21 cellular contexts compared by ENCODE assay signal in the genomic region with DNA sequence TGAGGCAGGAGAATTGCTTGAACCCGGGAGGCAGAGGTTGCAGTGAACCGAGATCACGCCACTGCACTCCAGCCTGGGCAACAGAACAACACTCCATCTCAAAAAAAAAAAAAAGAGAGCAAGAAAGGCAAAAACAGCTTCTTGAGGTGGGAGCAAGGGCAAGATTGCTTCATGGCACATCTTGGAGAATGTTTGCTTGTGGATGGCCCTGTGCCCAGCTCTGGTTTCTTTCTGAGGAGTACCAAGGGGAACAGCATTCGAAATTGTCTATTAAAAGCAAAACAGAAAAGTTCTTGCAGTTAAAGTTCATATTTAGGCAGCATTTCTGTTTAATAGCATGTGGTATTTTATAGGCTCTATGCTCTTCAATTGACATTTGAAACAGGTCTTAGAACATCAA.
"Had no signal": no experiment of that assay in that cellular context is flagged by ENCODE, and none has a peak within 500 bp of the region (broad histone marks: within the 10 kb centered on the region; RNA-seq: fewer than 3 reads in every experiment).

No MANE protein-coding gene starts in this region.

- H3K4me1 ChIP-seq: gastrocnemius medialis, suprapubic skin had no signal

- H3K9me3 ChIP-seq: gastrocnemius medialis, ovary, psoas muscle, right lobe of liver, stomach, suprapubic skin, tibial nerve had no signal

- H3K4me3 ChIP-seq: gastrocnemius medialis, lung, neural progenitor cell, ovary, psoas muscle, right lobe of liver, skin epidermis, stomach, suprapubic skin, tibial nerve had no signal

- H3K27ac ChIP-seq: gastrocnemius medialis, neural progenitor cell, ovary, psoas muscle, right lobe of liver, skin epidermis, suprapubic skin, tibial nerve had no signal

- H3K27me3 Mint-ChIP-seq: central memory CD8-positive, alpha-beta T cell had no signal

- H3K27me3 ChIP-seq: gastrocnemius medialis, neural progenitor cell, ovary, right lobe of liver, stomach, suprapubic skin, tibial nerve had no signal

- H3K4me3 Mint-ChIP-seq: central memory CD8-positive, alpha-beta T cell; immature natural killer cell; natural killer cell treated with Interleukin-12 subunit alpha and Interleukin-12 subunit beta and Interleukin-15 and Interleukin-18, amount 100 ng/mL, for 72 hours; neural progenitor cell had no signal

- H3K9ac ChIP-seq: neural progenitor cell had no signal

- H3K27ac Mint-ChIP-seq: natural killer cell treated with Interleukin-12 subunit alpha and Interleukin-12 subunit beta and Interleukin-15 and Interleukin-18, amount 100 ng/mL, for 72 hours; neural progenitor cell had no signal

- DNase-seq: effector memory CD4-positive, alpha-beta T cell; gastrocnemius medialis; immature natural killer cell; kidney; left cardiac atrium; left ventricle myocardium superior; ovary; psoas muscle; retina; right lobe of liver; stimulated activated CD4-positive, alpha-beta T cell treated with anti-CD3 and anti-CD28 coated beads, Interleukin-2, amount 100 ng/mL, for 24 hours; stimulated activated naive CD4-positive, alpha-beta T cell; stomach had no signal

- H3K36me3 Mint-ChIP-seq: immature natural killer cell; natural killer cell treated with Interleukin-12 subunit alpha and Interleukin-12 subunit beta and Interleukin-15 and Interleukin-18, amount 100 ng/mL, for 72 hours; neural progenitor cell had no signal

- H2AFZ ChIP-seq: neural progenitor cell had no signal

- H3K4me2 ChIP-seq: neural progenitor cell had no signal

- ATAC-seq: esophagus mucosa; left cardiac atrium; left ventricle myocardium superior; natural killer cell treated with Interleukin-12 subunit alpha and Interleukin-12 subunit beta and Interleukin-15 and Interleukin-18, amount 100 ng/mL, for 72 hours; psoas muscle; right lobe of liver had no signal

- H3K36me3 ChIP-seq: gastrocnemius medialis, neural progenitor cell, ovary, right lobe of liver, stomach, suprapubic skin, tibial nerve had no signal

- H3K9me3 Mint-ChIP-seq: central memory CD8-positive, alpha-beta T cell; immature natural killer cell; natural killer cell treated with Interleukin-12 subunit alpha and Interleukin-12 subunit beta and Interleukin-15 and Interleukin-18, amount 100 ng/mL, for 72 hours; neural progenitor cell had no signal
